8 cellular contexts compared by ENCODE assay signal in the genomic region with DNA sequence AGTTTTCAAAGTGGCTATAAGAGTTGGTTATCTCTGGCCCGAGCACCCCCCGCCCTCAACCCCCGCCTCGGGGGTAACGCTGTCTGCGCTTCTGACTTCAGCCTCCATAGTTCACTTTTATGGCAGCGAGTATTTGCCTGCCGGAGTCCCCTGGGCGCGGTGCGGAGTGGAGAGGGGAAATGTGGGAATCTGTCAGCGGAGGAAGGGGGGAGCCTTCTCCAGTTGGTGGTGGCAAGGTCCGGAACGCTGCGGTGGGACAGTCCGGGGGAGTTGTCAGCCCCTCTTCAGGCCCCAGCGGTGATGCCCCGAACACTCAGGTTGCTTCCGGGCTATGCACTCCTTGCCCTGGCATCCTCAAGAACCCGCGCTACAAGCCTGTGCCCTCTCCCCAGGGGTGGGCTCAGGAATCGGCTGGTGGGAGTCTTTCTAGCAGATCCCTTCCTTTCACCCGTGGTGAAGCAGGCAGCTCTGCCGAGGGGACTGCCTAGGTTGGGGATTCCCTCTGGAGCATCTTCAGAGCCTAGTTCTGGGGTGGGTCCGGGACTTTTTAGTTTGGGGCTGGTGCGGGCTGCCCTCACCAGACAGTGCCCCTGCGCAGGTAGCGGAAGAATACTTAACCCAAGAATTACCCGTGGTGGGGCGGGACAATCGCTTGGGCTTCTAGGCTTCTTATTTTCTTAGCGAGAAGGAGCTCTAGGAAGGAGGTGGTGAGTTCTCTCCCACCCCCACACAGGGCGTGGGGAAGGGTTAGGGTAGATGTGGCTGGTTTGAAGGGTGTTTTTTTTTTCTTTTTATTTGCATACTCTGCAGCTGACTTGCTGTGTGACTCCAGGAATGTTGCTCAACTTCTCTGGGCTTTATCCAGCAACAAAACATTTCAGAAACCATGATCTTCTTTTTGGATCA. TPM values are rescaled to one million over a fixed set of nuclear protein-coding genes. Genes with fewer than 3 reads are reported as not detected.
DNase-seq lines count a peak whose midpoint lies in the region; ATAC-seq and TF ChIP-seq lines count a peak whose summit lies in the region.

No MANE protein-coding gene starts in this region.

- peak overlapping the region; percentile 76 for H3K4me3 Mint-ChIP-seq in central memory CD8-positive, alpha-beta T cell

- H3K27me3 Mint-ChIP-seq in central memory CD8-positive, alpha-beta T cell: peaks cover 83% of the 10 kb centered on the region

- H3K4me3 ChIP-seq in ACC112 (ENCODE audit: low read depth, low read length) (peak overlapping the region; percentile 96), HUES64 (ENCODE audit: low read length) (peak overlapping the region; percentile 73), muscle layer of colon (ENCODE audit: low read depth in 1 of 2, low read length in 2 of 2) (peak overlapping the region; percentile 48 to 91)

- no peak overlapping the region for H3K9ac ChIP-seq in HUES64 (ENCODE audit: low read depth, low read length)
- peak overlapping the region; percentile 57 for H3K9ac ChIP-seq in muscle layer of colon (ENCODE audit: low read length)

- no peak overlapping the region for H2AFZ ChIP-seq in ACC112 (ENCODE audit: low read length, unreplicated experiment)

- no peak for DNase-seq in central memory CD8-positive, alpha-beta T cell (ENCODE audit: low spot score in 2 of 2)

- H3K27ac Mint-ChIP-seq in central memory CD8-positive, alpha-beta T cell (ENCODE audit: low read depth): no peak overlapping the region

- peaks cover 2% of the 10 kb centered on the region for H3K36me3 Mint-ChIP-seq in central memory CD8-positive, alpha-beta T cell (ENCODE audit: insufficient read depth)

- H3K4me1 ChIP-seq in ACC112 (ENCODE audit: control insufficient read depth, insufficient read depth, low read length, unreplicated experiment) (peaks cover 40% of the 10 kb centered on the region), HUES64 (ENCODE audit: insufficient read depth, low read length) (0 out of 2 replicates have a peak, but pooled peaks cover 5% of the 10 kb centered on the region), muscle layer of colon (ENCODE audit: insufficient read depth, low read length) (peaks cover 42% of the 10 kb centered on the region)

- H3K79me2 ChIP-seq in ACC112 (ENCODE audit: control insufficient read depth, insufficient read depth, low read length, unreplicated experiment): peaks cover 65% of the 10 kb centered on the region

- peak overlapping the region; percentile 34; the same call in 1 of the 2 replicates for H3K27ac ChIP-seq in ACC112 (ENCODE audit: low read depth, low read length)
- H3K27ac ChIP-seq in HUES64 (ENCODE audit: low read depth, low read length): no peak overlapping the region
- H3K27ac ChIP-seq in muscle layer of colon (ENCODE audit: low read depth, low read length): no peak overlapping the region

- H3K36me3 ChIP-seq in ACC112 (ENCODE audit: insufficient read depth, low read length) (no peaks in the 10 kb centered on the region), HUES64 (ENCODE audit: insufficient read depth, low read length) (no peaks in the 10 kb centered on the region), muscle layer of colon (ENCODE audit: insufficient read depth, low read length) (no peaks in the 10 kb centered on the region)

- no peaks in the 10 kb centered on the region for H3K9me3 Mint-ChIP-seq in central memory CD8-positive, alpha-beta T cell

- peaks cover 16% of the 10 kb centered on the region for H3K4me1 Mint-ChIP-seq in central memory CD8-positive, alpha-beta T cell

- H3K9me3 ChIP-seq in HUES64 (ENCODE audit: insufficient read depth, low read depth, low read length): no peaks in the 10 kb centered on the region
- H3K9me3 ChIP-seq in muscle layer of colon (ENCODE audit: low read length): no peaks in the 10 kb centered on the region

- no peak for TF ChIP-seq POLR2A in GM18505 (IDR thresholded peaks at IDR 0.05; ENCODE audit: borderline replicate concordance, extremely low read depth, insufficient read depth, insufficient read length)

- WGBS in HUES64: 4% methylated on average over 28 of the region's 33 CpGs

- ATAC-seq in central memory CD8-positive, alpha-beta T cell (replicated peaks; ENCODE audit: extremely low read depth, poor library complexity, severe bottlenecking): no peak
- ATAC-seq in HG03460 (IDR thresholded peaks at IDR 0.05; ENCODE audit: unreplicated experiment): no peak
- ATAC-seq in GM18505 (IDR thresholded peaks at IDR 0.05; ENCODE audit: unreplicated experiment): no peak
- ATAC-seq in HG03342 (IDR thresholded peaks at IDR 0.05; ENCODE audit: unreplicated experiment): no peak
- ATAC-seq in HG02571 (IDR thresholded peaks at IDR 0.05; ENCODE audit: unreplicated experiment): no peak

- H3K27me3 ChIP-seq in ACC112 (ENCODE audit: insufficient read depth, low read length) (no peaks in the 10 kb centered on the region), HUES64 (ENCODE audit: insufficient read depth, low read length) (peaks cover 81% of the 10 kb centered on the region), muscle layer of colon (ENCODE audit: control insufficient read depth in 1 of 2, insufficient read depth in 2 of 2, low read length in 2 of 2) (no peaks in the 10 kb centered on the region)

RNA-seq across cellular contexts. Expression of a gene that starts 1.6 kb away (rescaled TPM):
- polyA plus RNA-seq in HUES64 (2013, experiment 1 of 2): 4.3 TPM
- 7.5 TPM for polyA plus RNA-seq in HUES64 (2013, experiment 2 of 2)
